1 cellular context compared by ENCODE assay signal in genomic region chr3:170520996-170521395, GRCh38.
A peak's percentile ranks its signal among the peaks of the same experiment; 100 is the strongest.
TF ChIP-seq lines count a peak whose summit lies in the region.

No MANE protein-coding gene starts in this region.

TF ChIP-seq in K562, 482 proteins besides CTCF, POLR2A, EP300 and RAD21 (continued from another document):
- TF ChIP-seq AFF4 (CRISPR knock-in tag; IDR thresholded peaks at IDR 0.05) (no peak), ZNF766 (CRISPR knock-in tag; conservative IDR thresholded peaks at IDR 0.05) (peak; percentile 70; the same call in 1 of the 2 replicates), HCFC1 (IDR thresholded peaks at IDR 0.05; ENCODE audit: low read depth, low read length) (no peak), ZBTB1 (CRISPR knock-in tag; IDR thresholded peaks at IDR 0.05; ENCODE audit: borderline replicate concordance, low read depth) (no peak), BACH1 (tag; IDR thresholded peaks at IDR 0.05) (no peak), PURB (CRISPR knock-in tag; IDR thresholded peaks at IDR 0.05; ENCODE audit: low read depth) (no peak), ZNF57 (CRISPR knock-in tag; IDR thresholded peaks at IDR 0.05) (no peak), ZBTB12 (CRISPR knock-in tag; IDR thresholded peaks at IDR 0.05) (no peak), ZFX (CRISPR knock-in tag; IDR thresholded peaks at IDR 0.05) (peak; percentile 40; the same call in 1 of the 2 replicates), REST (CRISPR knock-in tag; IDR thresholded peaks at IDR 0.05; ENCODE audit: low read depth) (no peak), PBX2 (CRISPR knock-in tag; IDR thresholded peaks at IDR 0.05; ENCODE audit: low read depth) (no peak), PBX2 (tag; conservative IDR thresholded peaks at IDR 0.05; ENCODE audit: low read depth) (peak; percentile 48; the same call in 1 of the 2 replicates), ZMIZ1 (IDR thresholded peaks at IDR 0.05; ENCODE audit: low read depth in 2 of 2, low read length in 2 of 2) (peak in 1 of 2 experiments; percentile 68; a peak in 1 of 4 replicates)
